Comparison of ENCODE assay signal across 30 cellular contexts in the genomic region with DNA sequence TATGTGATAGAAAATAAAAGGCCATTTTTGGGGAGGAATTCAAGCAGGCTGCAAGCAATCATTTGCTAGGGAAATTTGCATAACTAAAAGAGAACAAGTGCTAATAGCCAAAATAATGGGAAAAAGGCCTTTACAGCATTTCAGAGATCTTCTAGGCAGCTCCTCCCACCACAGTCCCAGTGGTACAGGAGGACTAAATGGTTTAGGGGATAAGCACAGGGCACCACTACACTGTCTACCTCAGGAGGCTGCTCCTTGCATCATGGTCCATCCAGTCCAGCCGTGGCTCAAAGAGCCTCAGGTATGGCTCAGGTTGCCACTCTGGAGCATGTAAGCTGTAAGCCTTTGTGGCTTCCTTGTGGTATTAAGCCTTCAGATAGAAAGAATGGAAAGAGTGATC.
DNase-seq lines count a peak whose midpoint lies in the region; ATAC-seq, FAIRE-seq and TF ChIP-seq lines count a peak whose summit lies in the region.
"Had no signal": no experiment of that assay in that cellular context is flagged by ENCODE, and none has a peak within 500 bp of the region (broad histone marks: within the 10 kb centered on the region; RNA-seq: fewer than 3 reads in every experiment).

No MANE protein-coding gene starts in this region.

- ATAC-seq in A549 (peak; percentile 24 to 42; a peak in 3 of 6 replicates), HG03135 (IDR thresholded peaks at IDR 0.05; ENCODE audit: unreplicated experiment) (no peak)
- ATAC-seq: CD8-positive, alpha-beta T cell had no signal

- CTCF ChIA-PET in A549 (lab: Yijun Ruan, JAX), result interaction anchor here (0.6 to 1.2 kb wide), 3 partner anchors 9 to 265 kb away, joined by 3 to 4 read pairs (median 4); no protein-coding TSS in a partner anchor
- CTCF ChIA-PET in HEK293 (lab: Yijun Ruan, JAX), result no interaction called here

- TF ChIP-seq CTCF in A549 (IDR thresholded peaks at IDR 0.05), result no peak
- TF ChIP-seq CTCF in HEK293 (tag by site-specific recombination; IDR thresholded peaks at IDR 0.05), result no peak
- no peak for TF ChIP-seq CTCF in coronary artery (IDR thresholded peaks at IDR 0.05)

- H3K4me1 ChIP-seq in A549 (no peaks in the 10 kb centered on the region), HEK293 (ENCODE audit: control insufficient read depth, insufficient read depth, low read length) (no peaks in the 10 kb centered on the region)
- H3K4me1 ChIP-seq: BE2C; BLaER1; BLaER1 treated with 17β-estradiol and CSF1 and Interleukin-3, amounts not matched to agents 10 nM and 100 nM; Caco-2 had no signal

- H3K27ac ChIP-seq in A549 (no peak overlapping the region), HEK293 (ENCODE audit: extremely low read depth, low read depth, low read length) (no peak overlapping the region), coronary artery (no peak overlapping the region)
- H3K27ac ChIP-seq: 22Rv1; BLaER1; BLaER1 treated with 17β-estradiol and CSF1 and Interleukin-3, amounts not matched to agents 10 nM and 100 nM; C4-2B had no signal

- 100% methylated on average over 1 of the region's 1 CpG for WGBS in A549 (ENCODE audit: missing lambda C conversion rate)

- TF ChIP-seq EP300 in A549 (IDR thresholded peaks at IDR 0.05), result no peak

- H3K4me2 ChIP-seq in A549, result no peak overlapping the region
- H3K4me2 ChIP-seq: BLaER1; BLaER1 treated with 17β-estradiol and CSF1 and Interleukin-3, amounts not matched to agents 10 nM and 100 nM had no signal

- no peak for TF ChIP-seq RAD21 in A549 (conservative IDR thresholded peaks at IDR 0.05 in 1 of 2, IDR thresholded peaks at IDR 0.05 in 1 of 2)

- H3K4me3 ChIP-seq in A549 (no peak overlapping the region), HEK293 (ENCODE audit: low read depth, low read length) (no peak overlapping the region), coronary artery (no peak overlapping the region)
- H3K4me3 ChIP-seq: BLaER1; BLaER1 treated with 17β-estradiol and CSF1 and Interleukin-3, amounts not matched to agents 10 nM and 100 nM had no signal

- no peak for FAIRE-seq in A549 (lab: Jason Lieb, UNC)
- FAIRE-seq: A204.1, D721Med had no signal

- no peaks in the 10 kb centered on the region for H3K36me3 ChIP-seq in HEK293 (ENCODE audit: control insufficient read depth in 2 of 2, insufficient read depth in 1 of 2, low read length in 2 of 2)
- H3K36me3 ChIP-seq: BE2C; BLaER1; BLaER1 treated with 17β-estradiol and CSF1 and Interleukin-3, amounts not matched to agents 10 nM and 100 nM had no signal

- peaks cover 70% of the 10 kb centered on the region for H3K9me3 ChIP-seq in A549
- 0 out of 2 replicates have a peak, but pooled peaks cover 3% of the 10 kb centered on the region for H3K9me3 ChIP-seq in HEK293 (ENCODE audit: control insufficient read depth, insufficient read depth, low read depth, low read length)

- TF ChIP-seq POLR2A in A549 (IDR thresholded peaks at IDR 0.05; ENCODE audit: low read length), result no peak

- POLR2A ChIA-PET in A549 (lab: Yijun Ruan, JAX), result no interaction called here
- POLR2A ChIA-PET in HEK293 (lab: Yijun Ruan, JAX), result no interaction called here

- DNase-seq in A549 (ENCODE audit: low read depth in 1 of 2, low spot score in 1 of 2) (no peak), coronary artery (ENCODE audit: low spot score) (no peak)
- DNase-seq: 8988T; ACHN; AML-193; BE2C; C1 segment of cervical spinal cord; Caco-2; Calu3; CD4-positive, alpha-beta memory T cell; CD4-positive, alpha-beta T cell; CD4-positive, CD25-positive, alpha-beta regulatory T cell; CD8-positive, alpha-beta memory T cell; CD8-positive, alpha-beta T cell; COR-L47; DMS 273 treated with DMSO at 0.1 percent for 48 hours; DMS153; DMS53; DMS79; DMS79 treated with DMSO at 0.1 percent for 48 hours; DND-41; EL had no signal

TF ChIP-seq in A549, 52 proteins besides CTCF, POLR2A, EP300 and RAD21:
- no peak for TF ChIP-seq CHD2 (IDR thresholded peaks at IDR 0.05; ENCODE audit: low read length, partially characterized antibody)
- TF ChIP-seq CHD4 (IDR thresholded peaks at IDR 0.05; ENCODE audit: borderline replicate concordance), result no peak
- TF ChIP-seq ZC3H11A (IDR thresholded peaks at IDR 0.05), result no peak
- no peak for TF ChIP-seq HEYL (CRISPR knock-in tag; IDR thresholded peaks at IDR 0.05)
- TF ChIP-seq ZFP36 (IDR thresholded peaks at IDR 0.05; ENCODE audit: borderline replicate concordance, partially characterized antibody), result peak; percentile 87
- TF ChIP-seq, protein P1, sequence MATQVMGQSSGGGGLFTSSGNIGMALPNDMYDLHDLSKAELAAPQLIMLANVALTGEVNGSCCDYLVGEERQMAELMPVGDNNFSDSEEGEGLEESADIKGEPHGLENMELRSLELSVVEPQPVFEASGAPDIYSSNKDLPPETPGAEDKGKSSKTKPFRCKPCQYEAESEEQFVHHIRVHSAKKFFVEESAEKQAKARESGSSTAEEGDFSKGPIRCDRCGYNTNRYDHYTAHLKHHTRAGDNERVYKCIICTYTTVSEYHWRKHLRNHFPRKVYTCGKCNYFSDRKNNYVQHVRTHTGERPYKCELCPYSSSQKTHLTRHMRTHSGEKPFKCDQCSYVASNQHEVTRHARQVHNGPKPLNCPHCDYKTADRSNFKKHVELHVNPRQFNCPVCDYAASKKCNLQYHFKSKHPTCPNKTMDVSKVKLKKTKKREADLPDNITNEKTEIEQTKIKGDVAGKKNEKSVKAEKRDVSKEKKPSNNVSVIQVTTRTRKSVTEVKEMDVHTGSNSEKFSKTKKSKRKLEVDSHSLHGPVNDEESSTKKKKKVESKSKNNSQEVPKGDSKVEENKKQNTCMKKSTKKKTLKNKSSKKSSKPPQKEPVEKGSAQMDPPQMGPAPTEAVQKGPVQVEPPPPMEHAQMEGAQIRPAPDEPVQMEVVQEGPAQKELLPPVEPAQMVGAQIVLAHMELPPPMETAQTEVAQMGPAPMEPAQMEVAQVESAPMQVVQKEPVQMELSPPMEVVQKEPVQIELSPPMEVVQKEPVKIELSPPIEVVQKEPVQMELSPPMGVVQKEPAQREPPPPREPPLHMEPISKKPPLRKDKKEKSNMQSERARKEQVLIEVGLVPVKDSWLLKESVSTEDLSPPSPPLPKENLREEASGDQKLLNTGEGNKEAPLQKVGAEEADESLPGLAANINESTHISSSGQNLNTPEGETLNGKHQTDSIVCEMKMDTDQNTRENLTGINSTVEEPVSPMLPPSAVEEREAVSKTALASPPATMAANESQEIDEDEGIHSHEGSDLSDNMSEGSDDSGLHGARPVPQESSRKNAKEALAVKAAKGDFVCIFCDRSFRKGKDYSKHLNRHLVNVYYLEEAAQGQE (IDR thresholded peaks at IDR 0.05), result no peak
- no peak for TF ChIP-seq CBX8 (IDR thresholded peaks at IDR 0.05)

TF ChIP-seq in HEK293, 187 proteins besides CTCF, POLR2A, EP300 and RAD21:
- no peak for TF ChIP-seq ZNF521 (tag by site-specific recombination; IDR thresholded peaks at IDR 0.05)
- TF ChIP-seq ZNF677 (tag by site-specific recombination; IDR thresholded peaks at IDR 0.05), result no peak
- peak; percentile 51 for TF ChIP-seq SETDB1 (IDR thresholded peaks at IDR 0.05; ENCODE audit: insufficient read length, low read length)
- TF ChIP-seq ZNF23 (tag by site-specific recombination; IDR thresholded peaks at IDR 0.05; ENCODE audit: borderline replicate concordance), result no peak
- TF ChIP-seq, protein P2, sequence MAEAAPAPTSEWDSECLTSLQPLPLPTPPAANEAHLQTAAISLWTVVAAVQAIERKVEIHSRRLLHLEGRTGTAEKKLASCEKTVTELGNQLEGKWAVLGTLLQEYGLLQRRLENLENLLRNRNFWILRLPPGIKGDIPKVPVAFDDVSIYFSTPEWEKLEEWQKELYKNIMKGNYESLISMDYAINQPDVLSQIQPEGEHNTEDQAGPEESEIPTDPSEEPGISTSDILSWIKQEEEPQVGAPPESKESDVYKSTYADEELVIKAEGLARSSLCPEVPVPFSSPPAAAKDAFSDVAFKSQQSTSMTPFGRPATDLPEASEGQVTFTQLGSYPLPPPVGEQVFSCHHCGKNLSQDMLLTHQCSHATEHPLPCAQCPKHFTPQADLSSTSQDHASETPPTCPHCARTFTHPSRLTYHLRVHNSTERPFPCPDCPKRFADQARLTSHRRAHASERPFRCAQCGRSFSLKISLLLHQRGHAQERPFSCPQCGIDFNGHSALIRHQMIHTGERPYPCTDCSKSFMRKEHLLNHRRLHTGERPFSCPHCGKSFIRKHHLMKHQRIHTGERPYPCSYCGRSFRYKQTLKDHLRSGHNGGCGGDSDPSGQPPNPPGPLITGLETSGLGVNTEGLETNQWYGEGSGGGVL (tag by site-specific recombination; IDR thresholded peaks at IDR 0.05), result no peak
- no peak for TF ChIP-seq ZNF654 (tag by site-specific recombination; IDR thresholded peaks at IDR 0.05; ENCODE audit: low read depth)
- no peak for TF ChIP-seq ZNF202 (tag by site-specific recombination; IDR thresholded peaks at IDR 0.05; ENCODE audit: borderline replicate concordance)
- peak; percentile 94 for TF ChIP-seq ZNF585B (tag by site-specific recombination; IDR thresholded peaks at IDR 0.05)
- no peak for TF ChIP-seq ZNF335 (tag by site-specific recombination; conservative IDR thresholded peaks at IDR 0.05)
- no peak for TF ChIP-seq ZNF658 (tag by site-specific recombination; IDR thresholded peaks at IDR 0.05)
